13 cellular contexts compared by ENCODE assay signal in genomic region chr1:222167896-222168295, GRCh38.
"Had no signal": no experiment of that assay in that cellular context is flagged by ENCODE, and none has a peak within 500 bp of the region (broad histone marks: within the 10 kb centered on the region; RNA-seq: fewer than 3 reads in every experiment).

No MANE protein-coding gene starts in this region.

- H3K9me3 ChIP-seq: neutrophil had no signal

- H3K4me2 ChIP-seq: hepatocyte had no signal

- DNase-seq: activated CD4-positive, alpha-beta T cell treated with anti-CD3 and anti-CD28 coated beads, Interleukin-2, amount 50 U/mL, for 1 hour; activated T-cell treated with anti-CD3 and anti-CD28 coated beads for 4 hours; lower lobe of right lung; naive thymus-derived CD8-positive, alpha-beta T cell; posterior cingulate gyrus; spleen; stimulated activated CD4-positive, alpha-beta T cell treated with anti-CD3 and anti-CD28 coated beads, Interleukin-2, amount 100 ng/mL, for 24 hours; T-helper 17 cell; trophoblast cell had no signal

- H3K4me1 ChIP-seq: lower lobe of right lung, right atrium auricular region, spleen had no signal

- H3K27me3 ChIP-seq: brain microvascular endothelial cell, hepatocyte, neutrophil, right atrium auricular region, spleen had no signal

- H3K27ac ChIP-seq: brain microvascular endothelial cell, hepatocyte, lower lobe of right lung, neutrophil, right atrium auricular region, spleen had no signal

- H3K36me3 ChIP-seq: brain microvascular endothelial cell, lower lobe of right lung, neutrophil, right atrium auricular region, spleen had no signal

- H2AFZ ChIP-seq: hepatocyte had no signal

- H3K4me3 ChIP-seq: hepatocyte, lower lobe of right lung, right atrium auricular region, spleen had no signal
